1 cellular context compared by ENCODE assay signal in genomic region chr9:136885950-136886578, GRCh38.
TF ChIP-seq lines count a peak whose summit lies in the region.

TSS of gene TRAF2 (plus strand) at chr9:136886516. CDS start at chr9:136898741, 12,225 bp downstream.

TF ChIP-seq in GM23338, 12 proteins besides CTCF, POLR2A, EP300 and RAD21:
- TF ChIP-seq ETS1 (IDR thresholded peaks at IDR 0.05) (peak; percentile 41; the same call in 1 of the 2 replicates), POLR2AphosphoS5 (IDR thresholded peaks at IDR 0.05; ENCODE audit: low read depth) (peak; percentile 98), ZNF462 (CRISPR knock-in tag; IDR thresholded peaks at IDR 0.05) (no peak), CREB1 (CRISPR knock-in tag; IDR thresholded peaks at IDR 0.05; ENCODE audit: low read depth) (peak; percentile 89), EZH2 (IDR thresholded peaks at IDR 0.05; ENCODE audit: low read depth, unreplicated experiment) (no peak), REST (IDR thresholded peaks at IDR 0.05; ENCODE audit: unreplicated experiment) (no peak), ZNF114 (CRISPR knock-in tag; IDR thresholded peaks at IDR 0.05) (no peak), ZNF331 (CRISPR knock-in tag; IDR thresholded peaks at IDR 0.05; ENCODE audit: low read depth) (no peak), STAT1 (IDR thresholded peaks at IDR 0.05; ENCODE audit: unreplicated experiment) (no peak), JUNB (IDR thresholded peaks at IDR 0.05; ENCODE audit: unreplicated experiment) (no peak)
